11 cellular contexts compared by ENCODE assay signal in the genomic region with DNA sequence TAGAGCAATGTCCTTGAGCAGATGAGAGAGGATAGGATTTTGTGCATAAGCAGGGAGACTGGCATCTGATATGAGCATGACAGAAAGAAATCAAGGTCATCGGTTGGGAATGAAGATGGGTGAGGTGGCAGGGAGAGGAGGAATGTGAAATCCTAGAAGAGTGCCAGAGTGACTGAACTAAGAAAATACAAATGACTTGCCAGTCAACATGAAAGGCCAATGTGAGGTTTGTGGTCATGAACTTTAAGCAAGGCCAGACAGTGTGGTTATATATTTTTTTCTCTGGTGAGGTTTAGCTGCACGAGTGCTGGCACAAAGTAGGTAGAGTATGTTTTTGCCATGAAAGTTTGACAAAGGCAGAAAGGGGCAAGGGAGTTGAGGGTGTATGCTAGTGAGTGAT. TPM values are rescaled to one million over a fixed set of nuclear protein-coding genes. Genes with fewer than 3 reads are reported as not detected.
DNase-seq lines count a peak whose midpoint lies in the region; ATAC-seq, FAIRE-seq and TF ChIP-seq lines count a peak whose summit lies in the region.
"Had no signal": no experiment of that assay in that cellular context is flagged by ENCODE, and none has a peak within 500 bp of the region (broad histone marks: within the 10 kb centered on the region; RNA-seq: fewer than 3 reads in every experiment).

No MANE protein-coding gene starts in this region.

- TF ChIP-seq POLR2A in H54 (IDR thresholded peaks at IDR 0.05; ENCODE audit: low read depth, low read length) = no peak

- no peaks in the 10 kb centered on the region for H3K9me3 Mint-ChIP-seq in activated T-helper 17 cell treated with anti-CD3 and anti-CD28 coated beads, Interleukin-2, amount 50 U/mL, for 72 hours
- H3K9me3 Mint-ChIP-seq: CD14-positive monocyte; T-helper 1 cell treated with Interleukin-12 subunit alpha and Interleukin-12 subunit beta and Interleukin-4 antibody, amounts not matched to agents 30 μg/mL and 1 μg/mL, for 36 hours had no signal

- no peaks in the 10 kb centered on the region for H3K36me3 Mint-ChIP-seq in activated T-helper 17 cell treated with anti-CD3 and anti-CD28 coated beads, Interleukin-2, amount 50 U/mL, for 72 hours (ENCODE audit: low read depth)

- H3K4me3 ChIP-seq in AG10803 (ENCODE audit: low read length) = no peak overlapping the region
- H3K4me3 ChIP-seq: coronary artery had no signal

- FAIRE-seq in H54 (lab: Jason Lieb, UNC) = no peak

- no peak overlapping the region for H3K4me3 Mint-ChIP-seq in activated T-helper 17 cell treated with anti-CD3 and anti-CD28 coated beads, Interleukin-2, amount 50 U/mL, for 72 hours
- H3K4me3 Mint-ChIP-seq: CD14-positive monocyte; T-helper 1 cell treated with Interleukin-12 subunit alpha and Interleukin-12 subunit beta and Interleukin-4 antibody, amounts not matched to agents 30 μg/mL and 1 μg/mL, for 36 hours had no signal

- peaks cover 17% of the 10 kb centered on the region for H3K27me3 Mint-ChIP-seq in activated T-helper 17 cell treated with anti-CD3 and anti-CD28 coated beads, Interleukin-2, amount 50 U/mL, for 72 hours

- ATAC-seq in GM18861 (IDR thresholded peaks at IDR 0.05; ENCODE audit: unreplicated experiment) (peak; percentile 88), HG03064 (IDR thresholded peaks at IDR 0.05; ENCODE audit: low read depth, unreplicated experiment) (peak; percentile 78), GM19351 (IDR thresholded peaks at IDR 0.05; ENCODE audit: unreplicated experiment) (no peak)
- peak; percentile 82 for ATAC-seq in activated T-helper 17 cell treated with anti-CD3 and anti-CD28 coated beads, Interleukin-2, amount 50 U/mL, for 72 hours (replicated peaks)

- H3K4me1 Mint-ChIP-seq in activated T-helper 17 cell treated with anti-CD3 and anti-CD28 coated beads, Interleukin-2, amount 50 U/mL, for 72 hours = peaks cover 11% of the 10 kb centered on the region

- TF ChIP-seq CTCF in AG10803 (conservative IDR thresholded peaks at IDR 0.05; ENCODE audit: low read length) = no peak

- no peak overlapping the region for H3K27ac Mint-ChIP-seq in activated T-helper 17 cell treated with anti-CD3 and anti-CD28 coated beads, Interleukin-2, amount 50 U/mL, for 72 hours
- H3K27ac Mint-ChIP-seq: CD14-positive monocyte; T-helper 1 cell treated with Interleukin-12 subunit alpha and Interleukin-12 subunit beta and Interleukin-4 antibody, amounts not matched to agents 30 μg/mL and 1 μg/mL, for 36 hours had no signal

- DNase-seq in AG10803 (ENCODE audit: low read depth) = peak; percentile 64
- DNase-seq in DMS153 treated with DMSO at 0.1 percent for 48 hours (lab: John Stamatoyannopoulos, UW; ENCODE audit: unreplicated experiment) = no peak
- no peak for DNase-seq in H54 (ENCODE audit: insufficient read length, low spot score)
- DNase-seq in stimulated activated naive CD4-positive, alpha-beta T cell treated with Interleukin-2 at 50 U/mL for 16 hours (lab: John Stamatoyannopoulos, UW) = no peak

RNA-seq across cellular contexts. Expression of gene QPCT, which starts 21.2 kb away (rescaled TPM):
- under 1 TPM; 0.53 to 0.71 TPM for total RNA-seq in activated T-helper 17 cell treated with anti-CD3 and anti-CD28 coated beads, Interleukin-2, amount 50 U/mL, for 72 hours

RNA-seq across cellular contexts. Expression of gene PRKD3, which starts 41.0 kb away (rescaled TPM):
- 10 to 100 TPM; 28.2 to 35.6 TPM for total RNA-seq in activated T-helper 17 cell treated with anti-CD3 and anti-CD28 coated beads, Interleukin-2, amount 50 U/mL, for 72 hours
